Comparison of ENCODE assay signal across 8 cellular contexts in the genomic region with DNA sequence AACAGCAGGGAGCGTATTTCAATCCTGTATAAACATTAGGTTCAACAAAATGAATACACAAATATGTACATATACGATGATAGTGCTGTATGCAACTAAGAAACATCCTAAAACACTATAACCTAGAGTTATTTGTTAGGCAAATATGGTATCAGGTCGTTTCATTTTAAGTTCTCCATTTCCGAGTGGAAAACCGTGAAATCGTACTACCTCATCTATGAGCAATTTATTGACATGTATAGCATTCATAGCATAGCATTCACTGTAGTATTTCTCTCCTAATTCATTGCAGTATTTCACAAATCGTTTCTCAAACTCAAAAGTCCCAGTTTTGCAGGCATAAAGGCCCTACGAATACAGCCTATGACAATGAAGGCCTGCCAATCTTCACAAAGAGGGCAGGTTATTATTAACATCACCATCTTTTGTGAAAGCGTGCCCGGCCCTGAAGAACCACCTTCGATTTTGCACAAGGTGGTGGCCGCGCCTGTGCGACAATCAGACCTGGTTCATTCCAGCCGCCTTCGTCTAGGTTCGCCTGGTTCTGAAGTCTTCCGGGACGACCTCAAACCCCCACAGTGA. TPM values are rescaled to one million over a fixed set of nuclear protein-coding genes. Genes with fewer than 3 reads are reported as not detected.
DNase-seq lines count a peak whose midpoint lies in the region; ATAC-seq, FAIRE-seq and TF ChIP-seq lines count a peak whose summit lies in the region.

No MANE protein-coding gene starts in this region.

- no peaks in the 10 kb centered on the region for H3K27me3 ChIP-seq in neuron (ENCODE audit: insufficient read depth, low read length)

- H3K9me3 Mint-ChIP-seq in activated T-cell treated with anti-CD3 and anti-CD28 coated beads, Interleukin-2, amount 50 U/mL, for 4 hours: no peaks in the 10 kb centered on the region

- peak overlapping the region; percentile 90 for H3K27ac ChIP-seq in RWPE1

- H3K4me3 Mint-ChIP-seq in activated T-cell treated with anti-CD3 and anti-CD28 coated beads, Interleukin-2, amount 50 U/mL, for 4 hours: peak overlapping the region; percentile 92

- peaks cover 4% of the 10 kb centered on the region for H3K36me3 Mint-ChIP-seq in activated T-cell treated with anti-CD3 and anti-CD28 coated beads, Interleukin-2, amount 50 U/mL, for 4 hours (ENCODE audit: insufficient read depth)

- H3K4me1 ChIP-seq in neuron (ENCODE audit: insufficient read depth, low read length): peaks cover 13% of the 10 kb centered on the region

- peaks cover 32% of the 10 kb centered on the region for H3K4me1 Mint-ChIP-seq in activated T-cell treated with anti-CD3 and anti-CD28 coated beads, Interleukin-2, amount 50 U/mL, for 4 hours (ENCODE audit: low read depth)

- POLR2A ChIA-PET in RWPE1 (lab: Yijun Ruan, JAX; ENCODE audit: low non-redundant PET) (interaction anchor here (0.6 to 0.8 kb wide), 2 partner anchors 22 to 28 kb away, joined by 4 to 8 read pairs; no protein-coding TSS in a partner anchor), GM10248 (lab: Yijun Ruan, JAX) (interaction anchor here (1.2 kb wide), 1 partner anchor 44 kb away, joined by 3 read pairs; no protein-coding TSS in a partner anchor)

- no peak for DNase-seq in activated T-cell treated with anti-CD3 and anti-CD28 coated beads, Interleukin-2, amount 50 U/mL, for 4 hours
- no peak for DNase-seq in activated T-cell treated with anti-CD3 and anti-CD28 coated beads, Interleukin-2, amount 50 U/mL, for 48 hours
- DNase-seq in RWPE1 (ENCODE audit: low spot score) (no peak), epithelial cell of esophagus (ENCODE audit: low read depth) (peak; percentile 6), GM10248 (ENCODE audit: extremely low spot score) (no peak), RCC 7860 (ENCODE audit: low spot score) (no peak)

- H2AFZ ChIP-seq in neuron (ENCODE audit: low read depth, low read length): peak overlapping the region; percentile 87

- no peaks in the 10 kb centered on the region for H3K27me3 Mint-ChIP-seq in activated T-cell treated with anti-CD3 and anti-CD28 coated beads, Interleukin-2, amount 50 U/mL, for 4 hours (ENCODE audit: low read depth)

- H3K4me3 ChIP-seq in epithelial cell of esophagus (ENCODE audit: low read length): peak overlapping the region; percentile 86
- peak overlapping the region; percentile 82 for H3K4me3 ChIP-seq in neuron (ENCODE audit: low read length)

- no peak for FAIRE-seq in RCC 7860 (lab: Jason Lieb, UNC)

- TF ChIP-seq CTCF in RWPE1 (conservative IDR thresholded peaks at IDR 0.05; ENCODE audit: low read depth) (no peak), epithelial cell of esophagus (IDR thresholded peaks at IDR 0.05; ENCODE audit: insufficient read depth, low read depth, low read length, missing control alignments) (no peak), GM10248 (IDR thresholded peaks at IDR 0.05; ENCODE audit: control extremely low read depth, extremely low read depth, low read depth, missing control alignments) (no peak)

- peaks cover 9% of the 10 kb centered on the region for H3K36me3 ChIP-seq in neuron (ENCODE audit: insufficient read depth, low read length)

- CTCF ChIA-PET in RWPE1 (lab: Yijun Ruan, JAX) (interaction anchor here (0.5 to 1.9 kb wide), 6 partner anchors 9 to 683 kb away, joined by 3 to 7 read pairs (median 3); no protein-coding TSS in a partner anchor), GM10248 (lab: Yijun Ruan, JAX) (interaction anchor here (0.9 to 2.9 kb wide), 10 partner anchors 11 to 766 kb away, joined by 3 to 11 read pairs (median 4); a partner anchor contains a TSS)

- H3K9me3 ChIP-seq in neuron (ENCODE audit: low read length): peaks cover 2% of the 10 kb centered on the region

- ATAC-seq in activated T-cell treated with anti-CD3 and anti-CD28 coated beads, Interleukin-2, amount 50 U/mL, for 4 hours: peak; percentile 18 to 21
- peak; percentile 7 for ATAC-seq in HG02885 (IDR thresholded peaks at IDR 0.05; ENCODE audit: poor library complexity, unreplicated experiment)

RNA-seq across cellular contexts. Expression of a gene that starts 0.6 kb away (rescaled TPM):
- 10 to 100 TPM; 52.2 to 61.1 (median 52.5) TPM for total RNA-seq in activated T-cell treated with anti-CD3 and anti-CD28 coated beads, Interleukin-2, amount 50 U/mL, for 4 hours

RNA-seq across cellular contexts. Expression of a gene that starts 46.0 kb away (rescaled TPM):
- under 1 TPM; 0.32 to 0.43 (median 0.35) TPM for total RNA-seq in activated T-cell treated with anti-CD3 and anti-CD28 coated beads, Interleukin-2, amount 50 U/mL, for 4 hours

RNA-seq across cellular contexts. Expression of a gene that starts 46.0 kb away (rescaled TPM):
- total RNA-seq in activated T-cell treated with anti-CD3 and anti-CD28 coated beads, Interleukin-2, amount 50 U/mL, for 4 hours: 10 to 100 TPM; 32.8 to 37.2 (median 35.5) TPM
